Comparison of ENCODE assay signal across 17 cellular contexts in genomic region chr6:30891450-30891723, GRCh38. TPM values are rescaled to one million over a fixed set of nuclear protein-coding genes. Genes with fewer than 3 reads are reported as not detected.
A peak's percentile ranks its signal among the peaks of the same experiment; 100 is the strongest.
DNase-seq lines count a peak whose midpoint lies in the region; ATAC-seq and TF ChIP-seq lines count a peak whose summit lies in the region.
"Had no signal": no experiment of that assay in that cellular context is flagged by ENCODE, and none has a peak within 500 bp of the region (broad histone marks: within the 10 kb centered on the region; RNA-seq: fewer than 3 reads in every experiment).

No MANE protein-coding gene starts in this region.

- CTCF ChIA-PET in HEK293 (lab: Yijun Ruan, JAX): no interaction called here

- no peaks in the 10 kb centered on the region for H3K27me3 Mint-ChIP-seq in naive thymus-derived CD8-positive, alpha-beta T cell
- H3K27me3 Mint-ChIP-seq: CD4-positive, alpha-beta T cell had no signal

- H3K9me3 ChIP-seq in HEK293 (ENCODE audit: control insufficient read depth, insufficient read depth, low read depth, low read length) (no peaks in the 10 kb centered on the region), heart left ventricle (no peaks in the 10 kb centered on the region)
- H3K9me3 ChIP-seq: BLaER1 treated with 17β-estradiol and CSF1 and Interleukin-3, amounts not matched to agents 10 nM and 100 nM; HAP-1 had no signal

- H3K4me3 ChIP-seq in HEK293 (ENCODE audit: low read depth, low read length): no peak overlapping the region
- no peak overlapping the region for H3K4me3 ChIP-seq in heart left ventricle
- H3K4me3 ChIP-seq: BLaER1 treated with 17β-estradiol and CSF1 and Interleukin-3, amounts not matched to agents 10 nM and 100 nM; GM23338; HAP-1 had no signal

- intact Hi-C loops in heart left ventricle (cut with DNase I): no loop called here

- H3K27ac ChIP-seq in HEK293 (ENCODE audit: extremely low read depth, low read depth, low read length) (no peak overlapping the region), caudate nucleus (ENCODE audit: low read depth, low read length) (peak overlapping the region; percentile 92), temporal lobe (ENCODE audit: low read depth, low read length) (peak overlapping the region; percentile 99), heart left ventricle (no peak overlapping the region)

- H3K4me1 ChIP-seq in HEK293 (ENCODE audit: control insufficient read depth, insufficient read depth, low read length) (peaks cover 14% of the 10 kb centered on the region), heart left ventricle (peaks cover 0 to 15% (median 2%) of the 10 kb centered on the region in 12 donors)

- POLR2A ChIA-PET in HEK293 (lab: Yijun Ruan, JAX): no interaction called here
- POLR2A ChIA-PET in naive thymus-derived CD8-positive, alpha-beta T cell (lab: Charles Lee): no interaction called here

- H3K27me3 ChIP-seq in heart left ventricle: no peaks in the 10 kb centered on the region
- H3K27me3 ChIP-seq: BLaER1 treated with 17β-estradiol and CSF1 and Interleukin-3, amounts not matched to agents 10 nM and 100 nM had no signal

- H3K36me3 Mint-ChIP-seq in naive thymus-derived CD8-positive, alpha-beta T cell: peaks cover 0 to 20% (median 3%) of the 10 kb centered on the region in 3 donors

- WGBS in heart left ventricle, 4 donors: 93 to 96% (median 95%) methylated on average over 4 of the region's 4 CpGs

- no peak overlapping the region for H3K27ac Mint-ChIP-seq in naive thymus-derived CD8-positive, alpha-beta T cell
- H3K27ac Mint-ChIP-seq: CD4-positive, alpha-beta T cell; GM23338; HFFc6 had no signal

- H3K4me1 Mint-ChIP-seq in naive thymus-derived CD8-positive, alpha-beta T cell: peaks cover 5 to 7% (median 6%) of the 10 kb centered on the region in 4 donors

- H3K9me3 Mint-ChIP-seq in naive thymus-derived CD8-positive, alpha-beta T cell: no peaks in the 10 kb centered on the region
- H3K9me3 Mint-ChIP-seq: CD4-positive, alpha-beta T cell; GM23338; HFFc6 had no signal

- H3K36me3 ChIP-seq in HEK293 (ENCODE audit: control insufficient read depth in 2 of 2, insufficient read depth in 1 of 2, low read length in 2 of 2) (peaks cover 14 to 75% of the 10 kb centered on the region in 2 experiments), heart left ventricle (peaks cover 0 to 73% (median 28%) of the 10 kb centered on the region in 9 donors)
- H3K36me3 ChIP-seq: HAP-1 had no signal

- no peak for DNase-seq in caudate nucleus (lab: John Stamatoyannopoulos, UW)
- peak; percentile 49 for DNase-seq in mesenteric fat pad (ENCODE audit: low spot score)
- DNase-seq in heart left ventricle: no peak
- no peak for DNase-seq in naive thymus-derived CD8-positive, alpha-beta T cell
- DNase-seq in DMS114 treated with DMSO at 0.1 percent for 48 hours (lab: John Stamatoyannopoulos, UW; ENCODE audit: unreplicated experiment): no peak
- DNase-seq: ACHN; CD4-positive, alpha-beta T cell; DND-41; GDM1; HFFc6 had no signal

- TF ChIP-seq POLR2A in heart left ventricle (IDR thresholded peaks at IDR 0.05): no peak

- TF ChIP-seq CTCF in HEK293 (tag by site-specific recombination; IDR thresholded peaks at IDR 0.05): no peak
- no peak for TF ChIP-seq CTCF in heart left ventricle (IDR thresholded peaks at IDR 0.05)

- ATAC-seq in heart left ventricle: no peak
- no peak for ATAC-seq in naive thymus-derived CD8-positive, alpha-beta T cell
- ATAC-seq: GM23338 had no signal

- H3K4me3 Mint-ChIP-seq in naive thymus-derived CD8-positive, alpha-beta T cell: no peak overlapping the region
- H3K4me3 Mint-ChIP-seq: CD4-positive, alpha-beta T cell; GM23338; HFFc6 had no signal

TF ChIP-seq in HEK293, 187 proteins besides CTCF, POLR2A, EP300 and RAD21 (continues in another document):
- TF ChIP-seq TRIM28 (IDR thresholded peaks at IDR 0.05; ENCODE audit: borderline replicate concordance, low read length) (no peak), GLIS2 (tag by site-specific recombination; IDR thresholded peaks at IDR 0.05) (no peak), ZNF600 (tag by site-specific recombination; IDR thresholded peaks at IDR 0.05) (peak; percentile 65), GLI4 (tag by site-specific recombination; IDR thresholded peaks at IDR 0.05) (no peak), ZBTB48 (tag by site-specific recombination; IDR thresholded peaks at IDR 0.05) (no peak), REPIN1 (tag by site-specific recombination; IDR thresholded peaks at IDR 0.05; ENCODE audit: low read depth) (no peak), ZNF645 (tag by site-specific recombination; IDR thresholded peaks at IDR 0.05) (no peak), ZNF350 (tag by site-specific recombination; IDR thresholded peaks at IDR 0.05) (no peak), ZNF629 (tag by site-specific recombination; IDR thresholded peaks at IDR 0.05) (no peak), ZNF843 (tag by site-specific recombination; IDR thresholded peaks at IDR 0.05) (no peak), ZNF433 (tag by site-specific recombination; IDR thresholded peaks at IDR 0.05; ENCODE audit: low read depth) (no peak), EGR2 (tag by site-specific recombination; IDR thresholded peaks at IDR 0.05; ENCODE audit: low read depth) (peak; percentile 96), YY2 (tag by site-specific recombination; IDR thresholded peaks at IDR 0.05) (no peak), ZNF510 (tag by site-specific recombination; IDR thresholded peaks at IDR 0.05; ENCODE audit: insufficient replicate concordance) (no peak), ZSCAN18 (tag by site-specific recombination; IDR thresholded peaks at IDR 0.05) (no peak), ZNF366 (tag by site-specific recombination; conservative IDR thresholded peaks at IDR 0.05) (no peak)

RNA-seq across cellular contexts. Expression of gene DDR1, which starts 7.1 kb away (rescaled TPM):
- total RNA-seq in mesenteric fat pad (82.1 TPM), temporal lobe (147 TPM), heart left ventricle (10 to 100 TPM; 18.0 to 50.0 (median 38.4) TPM)
- polyA plus RNA-seq in heart left ventricle: 10 to 100 TPM; 11.8 to 14.1 TPM
- 10 to 100 TPM; 19.8 to 22.8 TPM for total RNA-seq in naive thymus-derived CD8-positive, alpha-beta T cell
- 1 to 10 TPM in 2 of 3 donors, under 1 TPM in 1; 0.57 to 5.4 (median 1.5) TPM for polyA plus RNA-seq in naive thymus-derived CD8-positive, alpha-beta T cell

RNA-seq across cellular contexts. Expression of gene GTF2H4, which starts 16.6 kb away (rescaled TPM):
- total RNA-seq in mesenteric fat pad (44.4 TPM), temporal lobe (20.7 TPM), heart left ventricle (10 to 100 TPM in 7 of 9 donors, 1 to 10 TPM in 2; 4.2 to 19.9 (median 14.5) TPM)
- polyA plus RNA-seq in heart left ventricle: 10 to 100 TPM; 14.7 to 22.4 TPM
- 10 to 100 TPM; 30.0 to 33.9 TPM for total RNA-seq in naive thymus-derived CD8-positive, alpha-beta T cell
- polyA plus RNA-seq in naive thymus-derived CD8-positive, alpha-beta T cell: 1 to 10 TPM; 5.1 to 8.3 (median 6.3) TPM

RNA-seq across cellular contexts. Expression of gene VARS2, which starts 22.7 kb away (rescaled TPM):
- total RNA-seq in mesenteric fat pad (23.5 TPM), temporal lobe (23.4 TPM), heart left ventricle (10 to 100 TPM; 10.7 to 28.5 (median 18.8) TPM)
- 10 to 100 TPM; 12.1 to 19.7 TPM for polyA plus RNA-seq in heart left ventricle
- 10 to 100 TPM; 41.4 to 53.7 TPM for total RNA-seq in naive thymus-derived CD8-positive, alpha-beta T cell
- 10 to 100 TPM; 14.1 to 16.3 (median 14.5) TPM for polyA plus RNA-seq in naive thymus-derived CD8-positive, alpha-beta T cell

RNA-seq across cellular contexts. Expression of gene SFTA2, which starts 40.6 kb away (rescaled TPM):
- not detected for total RNA-seq in mesenteric fat pad
- total RNA-seq in temporal lobe: not detected
- total RNA-seq in heart left ventricle: not detected
- not detected for polyA plus RNA-seq in heart left ventricle
- not detected for total RNA-seq in naive thymus-derived CD8-positive, alpha-beta T cell
- under 1 TPM in 1 of 3 donors, not detected in 2; 0.30 TPM for polyA plus RNA-seq in naive thymus-derived CD8-positive, alpha-beta T cell
- total RNA-seq: A172; CD4-positive, alpha-beta T cell; GM23338; HFFc6; HT1080 had no signal
- polyA plus RNA-seq: GM23338 had no signal

RNA-seq across cellular contexts. Expression of gene MUCL3, which starts 49.4 kb away (rescaled TPM):
- total RNA-seq in mesenteric fat pad: not detected
- not detected for total RNA-seq in temporal lobe
- under 1 TPM in 1 of 9 donors, not detected in 8; 0.11 TPM for total RNA-seq in heart left ventricle
- polyA plus RNA-seq in heart left ventricle: under 1 TPM in 1 of 2 donors, not detected in 1; 0.03 TPM
- total RNA-seq in naive thymus-derived CD8-positive, alpha-beta T cell: not detected
- not detected for polyA plus RNA-seq in naive thymus-derived CD8-positive, alpha-beta T cell
- total RNA-seq: A172; CD4-positive, alpha-beta T cell; GM23338; HFFc6; HT1080 had no signal

Comparison
In these comparisons a context has a peak if more than half of its experiments do, and no peak if none do; other contexts are left out.
1. H3K27ac ChIP-seq: peak in caudate nucleus (single experiment) and temporal lobe (single experiment); none in HEK293 (single experiment) and heart left ventricle (0 of 12).